ENCODE assay signal across 32 cellular contexts in genomic region chr10:21061184-21061583, GRCh38.
"Had no signal": no experiment of that assay in that cellular context is flagged by ENCODE, and none has a peak within 500 bp of the region (broad histone marks: within the 10 kb centered on the region; RNA-seq: fewer than 3 reads in every experiment).

No MANE protein-coding gene starts in this region.

- H3K4me1 ChIP-seq: esophagus squamous epithelium had no signal

- DNase-seq: activated B cell treated with CpG ODN at 0.5 μM for 24 hours; activated CD4-positive, alpha-beta T cell treated with anti-CD3 and anti-CD28 coated beads for 48 hours; activated CD4-positive, alpha-beta T cell treated with anti-CD3 and anti-CD28 coated beads, Interleukin-2, amount 50 U/mL, for 1 hour; activated CD4-positive, alpha-beta T cell treated with anti-CD3 and anti-CD28 coated beads, Interleukin-2, amount 50 U/mL, for 48 hours; activated CD8-positive, alpha-beta memory T cell treated with anti-CD3 and anti-CD28 coated beads for 24 hours; activated CD8-positive, alpha-beta T cell treated with anti-CD3 and anti-CD28 coated beads for 36 hours; activated effector memory CD4-positive, alpha-beta T cell treated with Interleukin-2 at 50 U/mL for 16 hours; activated gamma-delta T cell treated with Interleukin-2 at 50 U/mL for 16 hours; activated naive CD4-positive, alpha-beta T cell treated with anti-CD3 and anti-CD28 coated beads, Interleukin-2, amount 50 U/mL, for 16 hours; activated naive CD4-positive, alpha-beta T cell treated with Interleukin-2 at 50 U/mL for 16 hours; activated T-cell treated with anti-CD3 and anti-CD28 coated beads, Interleukin-2, amount 50 U/mL, for 4 hours; amniotic stem cell; anterior cingulate cortex; brain microvascular endothelial cell; cortex of kidney; dermis blood vessel endothelial cell; effector CD4-positive, alpha-beta T cell; effector memory CD8-positive, alpha-beta T cell; esophagus squamous epithelium; foreskin melanocyte; head of caudate nucleus; SW 1271; T-cell; T-helper 17 cell; T1000; WERI-Rb-1 had no signal

- H3K27ac ChIP-seq: brain microvascular endothelial cell, epithelial cell of prostate, esophagus squamous epithelium, WERI-Rb-1 had no signal

- H3K27me3 ChIP-seq: esophagus squamous epithelium had no signal

- FAIRE-seq: astrocyte, bronchial epithelial cell, endothelial cell of umbilical vein had no signal

- H3K36me3 ChIP-seq: brain microvascular endothelial cell, esophagus squamous epithelium, WERI-Rb-1 had no signal

- H3K4me3 ChIP-seq: esophagus squamous epithelium had no signal

- ATAC-seq: activated CD4-positive, CD25-positive, alpha-beta regulatory T cell treated with anti-CD3 and anti-CD28 coated beads, Interleukin-2, amount 50 U/mL, for 24 hours; activated CD8-positive, alpha-beta T cell treated with anti-CD3 and anti-CD28 coated beads for 36 hours; activated T-cell treated with anti-CD3 and anti-CD28 coated beads, Interleukin-2, amount 50 U/mL, for 4 hours; activated T-helper 17 cell treated with anti-CD3 and anti-CD28 coated beads, Interleukin-2, amount 50 U/mL, for 72 hours; effector memory CD8-positive, alpha-beta T cell; T-cell; T-helper 17 cell had no signal
